ENCODE assay signal across 13 cellular contexts in genomic region chr1:162088281-162088969, GRCh38. TPM values are rescaled to one million over a fixed set of nuclear protein-coding genes. Genes with fewer than 3 reads are reported as not detected.
A peak's percentile ranks its signal among the peaks of the same experiment; 100 is the strongest.
DNase-seq lines count a peak whose midpoint lies in the region; ATAC-seq and TF ChIP-seq lines count a peak whose summit lies in the region.
"Had no signal": no experiment of that assay in that cellular context is flagged by ENCODE, and none has a peak within 500 bp of the region (broad histone marks: within the 10 kb centered on the region; RNA-seq: fewer than 3 reads in every experiment).

No MANE protein-coding gene starts in this region.

- WGBS in lower leg skin, 2 donors = 75 to 83% methylated on average over 5 of the region's 5 CpGs

- in situ Hi-C loops in astrocyte of the spinal cord (cut with HindIII; ENCODE audit: low sequenced_read_pairs) = no loop called here

- TF ChIP-seq POLR2A in lower leg skin (IDR thresholded peaks at IDR 0.05) = no peak

- DNase-seq in NCI-H748 (lab: John Stamatoyannopoulos, UW; ENCODE audit: unreplicated experiment) (peak; percentile 35), NCI-H748 treated with DMSO at 0.1 percent for 48 hours (lab: John Stamatoyannopoulos, UW) (no peak), astrocyte of the spinal cord (ENCODE audit: low read depth, low spot score) (peak; percentile 18), kidney tubule cell (ENCODE audit: low spot score) (peak; percentile 37), superior temporal gyrus (ENCODE audit: extremely low spot score) (peak; percentile 8), lower leg skin (ENCODE audit: low spot score in 2 of 2) (no peak)
- no peak for DNase-seq in stimulated activated CD4-positive, alpha-beta T cell treated with anti-CD3 and anti-CD28 coated beads, Interleukin-4, amount 100 ng/mL, for 24 hours
- DNase-seq: CD8-positive, alpha-beta memory T cell; NCI-H146; NCI-H2081 treated with DMSO at 0.1 percent for 48 hours; NCI-H2227 treated with DMSO at 0.1 percent for 48 hours had no signal

- TF ChIP-seq CTCF in astrocyte of the spinal cord (IDR thresholded peaks at IDR 0.05; ENCODE audit: low read depth, low read length) (no peak), lower leg skin (IDR thresholded peaks at IDR 0.05) (no peak)

- ATAC-seq in HG03025 (IDR thresholded peaks at IDR 0.05; ENCODE audit: low FRiP score, unreplicated experiment) = no peak

- intact Hi-C loops in lower leg skin (cut with DNase I; ENCODE audit: low total_unique reads) = no loop called here

- H3K4me3 ChIP-seq in astrocyte of the spinal cord (ENCODE audit: low read depth, low read length) = no peak overlapping the region
- H3K4me3 ChIP-seq in lower leg skin (ENCODE audit: low read depth, poor library complexity, severe bottlenecking) = no peak overlapping the region
- H3K4me3 ChIP-seq: BLaER1 had no signal

RNA-seq across cellular contexts. Expression of gene NOS1AP, which starts 18.9 kb away (rescaled TPM):
- total RNA-seq in lower leg skin = 1 to 10 TPM; 1.1 to 3.5 (median 2.6) TPM

Comparison
In these comparisons a context has a peak if more than half of its experiments do, and no peak if none do; other contexts are left out.
1. DNase-seq: peak in NCI-H748 (single experiment), astrocyte of the spinal cord (single experiment), kidney tubule cell (single experiment) and superior temporal gyrus (single experiment); none in NCI-H748 treated with DMSO at 0.1 percent for 48 hours (single experiment), stimulated activated CD4-positive, alpha-beta T cell treated with anti-CD3 and anti-CD28 coated beads, Interleukin-4, amount 100 ng/mL, for 24 hours (single experiment) and lower leg skin (0 of 2).